In the genomic region with DNA sequence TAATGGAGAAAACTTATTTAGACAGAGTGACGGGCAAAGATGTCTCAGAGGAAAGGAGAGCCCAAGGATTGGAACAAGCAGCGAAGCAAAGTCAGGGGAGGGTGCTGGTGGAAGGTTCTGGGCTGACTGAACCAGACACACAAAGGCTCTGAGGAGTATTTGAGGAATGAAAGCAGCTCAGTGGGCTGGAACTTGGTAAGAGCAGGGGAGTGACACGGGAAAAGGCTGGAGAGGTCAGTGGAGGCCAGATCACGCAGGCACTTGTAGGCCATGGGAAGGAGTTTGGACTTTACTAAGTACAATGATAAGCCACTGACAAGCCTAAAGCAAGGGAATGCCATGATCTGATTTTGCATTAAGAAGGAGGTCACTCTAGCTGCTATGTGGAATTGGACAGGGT, we compare ENCODE assay signal across 1 cellular context.
TF ChIP-seq lines count a peak whose summit lies in the region.

No MANE protein-coding gene starts in this region.

TF ChIP-seq in GM23338, 12 proteins besides CTCF, POLR2A, EP300 and RAD21 (continued from another document):
- TF ChIP-seq, protein P1, sequence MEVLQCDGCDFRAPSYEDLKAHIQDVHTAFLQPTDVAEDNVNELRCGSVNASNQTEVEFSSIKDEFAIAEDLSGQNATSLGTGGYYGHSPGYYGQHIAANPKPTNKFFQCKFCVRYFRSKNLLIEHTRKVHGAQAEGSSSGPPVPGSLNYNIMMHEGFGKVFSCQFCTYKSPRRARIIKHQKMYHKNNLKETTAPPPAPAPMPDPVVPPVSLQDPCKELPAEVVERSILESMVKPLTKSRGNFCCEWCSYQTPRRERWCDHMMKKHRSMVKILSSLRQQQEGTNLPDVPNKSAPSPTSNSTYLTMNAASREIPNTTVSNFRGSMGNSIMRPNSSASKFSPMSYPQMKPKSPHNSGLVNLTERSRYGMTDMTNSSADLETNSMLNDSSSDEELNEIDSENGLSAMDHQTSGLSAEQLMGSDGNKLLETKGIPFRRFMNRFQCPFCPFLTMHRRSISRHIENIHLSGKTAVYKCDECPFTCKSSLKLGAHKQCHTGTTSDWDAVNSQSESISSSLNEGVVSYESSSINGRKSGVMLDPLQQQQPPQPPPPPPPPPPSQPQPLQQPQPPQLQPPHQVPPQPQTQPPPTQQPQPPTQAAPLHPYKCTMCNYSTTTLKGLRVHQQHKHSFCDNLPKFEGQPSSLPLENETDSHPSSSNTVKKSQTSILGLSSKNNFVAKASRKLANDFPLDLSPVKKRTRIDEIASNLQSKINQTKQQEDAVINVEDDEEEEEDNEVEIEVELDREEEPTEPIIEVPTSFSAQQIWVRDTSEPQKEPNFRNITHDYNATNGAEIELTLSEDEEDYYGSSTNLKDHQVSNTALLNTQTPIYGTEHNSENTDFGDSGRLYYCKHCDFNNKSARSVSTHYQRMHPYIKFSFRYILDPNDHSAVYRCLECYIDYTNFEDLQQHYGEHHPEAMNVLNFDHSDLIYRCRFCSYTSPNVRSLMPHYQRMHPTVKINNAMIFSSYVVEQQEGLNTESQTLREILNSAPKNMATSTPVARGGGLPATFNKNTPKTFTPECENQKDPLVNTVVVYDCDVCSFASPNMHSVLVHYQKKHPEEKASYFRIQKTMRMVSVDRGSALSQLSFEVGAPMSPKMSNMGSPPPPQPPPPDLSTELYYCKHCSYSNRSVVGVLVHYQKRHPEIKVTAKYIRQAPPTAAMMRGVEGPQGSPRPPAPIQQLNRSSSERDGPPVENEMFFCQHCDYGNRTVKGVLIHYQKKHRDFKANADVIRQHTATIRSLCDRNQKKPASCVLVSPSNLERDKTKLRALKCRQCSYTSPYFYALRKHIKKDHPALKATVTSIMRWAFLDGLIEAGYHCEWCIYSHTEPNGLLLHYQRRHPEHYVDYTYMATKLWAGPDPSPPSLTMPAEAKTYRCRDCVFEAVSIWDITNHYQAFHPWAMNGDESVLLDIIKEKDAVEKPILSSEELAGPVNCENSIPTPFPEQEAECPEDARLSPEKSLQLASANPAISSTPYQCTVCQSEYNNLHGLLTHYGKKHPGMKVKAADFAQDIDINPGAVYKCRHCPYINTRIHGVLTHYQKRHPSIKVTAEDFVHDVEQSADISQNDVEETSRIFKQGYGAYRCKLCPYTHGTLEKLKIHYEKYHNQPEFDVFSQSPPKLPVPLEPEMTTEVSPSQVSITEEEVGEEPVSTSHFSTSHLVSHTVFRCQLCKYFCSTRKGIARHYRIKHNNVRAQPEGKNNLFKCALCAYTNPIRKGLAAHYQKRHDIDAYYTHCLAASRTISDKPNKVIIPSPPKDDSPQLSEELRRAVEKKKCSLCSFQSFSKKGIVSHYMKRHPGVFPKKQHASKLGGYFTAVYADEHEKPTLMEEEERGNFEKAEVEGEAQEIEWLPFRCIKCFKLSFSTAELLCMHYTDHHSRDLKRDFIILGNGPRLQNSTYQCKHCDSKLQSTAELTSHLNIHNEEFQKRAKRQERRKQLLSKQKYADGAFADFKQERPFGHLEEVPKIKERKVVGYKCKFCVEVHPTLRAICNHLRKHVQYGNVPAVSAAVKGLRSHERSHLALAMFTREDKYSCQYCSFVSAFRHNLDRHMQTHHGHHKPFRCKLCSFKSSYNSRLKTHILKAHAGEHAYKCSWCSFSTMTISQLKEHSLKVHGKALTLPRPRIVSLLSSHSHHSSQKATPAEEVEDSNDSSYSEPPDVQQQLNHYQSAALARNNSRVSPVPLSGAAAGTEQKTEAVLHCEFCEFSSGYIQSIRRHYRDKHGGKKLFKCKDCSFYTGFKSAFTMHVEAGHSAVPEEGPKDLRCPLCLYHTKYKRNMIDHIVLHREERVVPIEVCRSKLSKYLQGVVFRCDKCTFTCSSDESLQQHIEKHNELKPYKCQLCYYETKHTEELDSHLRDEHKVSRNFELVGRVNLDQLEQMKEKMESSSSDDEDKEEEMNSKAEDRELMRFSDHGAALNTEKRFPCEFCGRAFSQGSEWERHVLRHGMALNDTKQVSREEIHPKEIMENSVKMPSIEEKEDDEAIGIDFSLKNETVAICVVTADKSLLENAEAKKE (CRISPR knock-in tag; IDR thresholded peaks at IDR 0.05) = no peak
- TF ChIP-seq NANOG (IDR thresholded peaks at IDR 0.05; ENCODE audit: borderline replicate concordance) = no peak
- TF ChIP-seq EZH2phosphoT487 (IDR thresholded peaks at IDR 0.05; ENCODE audit: unreplicated experiment) = no peak
- no peak for TF ChIP-seq ZNF331 (CRISPR knock-in tag; IDR thresholded peaks at IDR 0.05; ENCODE audit: low read depth)
